21 cellular contexts compared by ENCODE assay signal in genomic region chr19:7246601-7247000, GRCh38.
"Had no signal": no experiment of that assay in that cellular context is flagged by ENCODE, and none has a peak within 500 bp of the region (broad histone marks: within the 10 kb centered on the region; RNA-seq: fewer than 3 reads in every experiment).

No MANE protein-coding gene starts in this region.

- H3K9me3 ChIP-seq: upper lobe of right lung had no signal

- H3K27me3 ChIP-seq: upper lobe of right lung had no signal

- H3K4me1 ChIP-seq: upper lobe of right lung had no signal

- FAIRE-seq: endometrium, frontal cortex, kidney had no signal

- H3K4me1 Mint-ChIP-seq: mesothelial cell of epicardium had no signal

- H3K27ac Mint-ChIP-seq: activated CD8-positive, alpha-beta T cell treated with anti-CD3 and anti-CD28 coated beads for 36 hours; activated naive CD8-positive, alpha-beta T cell treated with anti-CD3 and anti-CD28 coated beads, Interleukin-2, amount 10 ng/mL, durations not matched to agents 7 days and 5 days; activated T-helper 2 cell treated with anti-CD3 and anti-CD28 coated beads, Interferon-gamma antibody, Interleukin-2, Interleukin-4, amounts not matched to agents 10 μg/mL and 5 μg/mL and 100 μg/mL, durations not matched to agents 14 hours and 24 hours and 36 hours; mesothelial cell of epicardium; nephron had no signal

- H3K4me3 ChIP-seq: lung, upper lobe of right lung had no signal

- H3K36me3 ChIP-seq: upper lobe of right lung had no signal

- H3K27ac ChIP-seq: upper lobe of right lung had no signal

- DNase-seq: activated CD4-positive, alpha-beta T cell treated with anti-CD3 and anti-CD28 coated beads for 48 hours; activated CD4-positive, CD25-positive, alpha-beta regulatory T cell; activated CD8-positive, alpha-beta T cell treated with anti-CD3 and anti-CD28 coated beads for 36 hours; activated naive CD4-positive, alpha-beta T cell treated with Interleukin-2 at 50 U/mL for 16 hours; activated naive CD8-positive, alpha-beta T cell treated with anti-CD3 and anti-CD28 coated beads, Interleukin-2, amount 10 ng/mL, durations not matched to agents 7 days and 5 days; activated T-cell treated with anti-CD3 and anti-CD28 coated beads, Interleukin-2, amount 50 U/mL, for 1 hour; cortex of kidney; hypothalamus; kidney; nucleus accumbens; stimulated activated CD8-positive, alpha-beta memory T cell treated with anti-CD3 and anti-CD28 coated beads, Interleukin-4, amount 100 ng/mL, for 48 hours; stimulated activated naive CD4-positive, alpha-beta T cell treated with Interleukin-2 at 50 U/mL for 16 hours; T-helper 1 cell; T-helper 9 cell; upper lobe of right lung had no signal

- ATAC-seq: activated CD8-positive, alpha-beta T cell treated with anti-CD3 and anti-CD28 coated beads for 36 hours had no signal

- H3K4me3 Mint-ChIP-seq: activated CD8-positive, alpha-beta T cell treated with anti-CD3 and anti-CD28 coated beads for 36 hours; activated naive CD8-positive, alpha-beta T cell treated with anti-CD3 and anti-CD28 coated beads, Interleukin-2, amount 10 ng/mL, durations not matched to agents 7 days and 5 days; mesothelial cell of epicardium; nephron had no signal
